ENCODE assay signal across 13 cellular contexts in genomic region chr3:179942560-179943075, GRCh38.
DNase-seq lines count a peak whose midpoint lies in the region; ATAC-seq and TF ChIP-seq lines count a peak whose summit lies in the region.
"Had no signal": no experiment of that assay in that cellular context is flagged by ENCODE, and none has a peak within 500 bp of the region (broad histone marks: within the 10 kb centered on the region; RNA-seq: fewer than 3 reads in every experiment).

No MANE protein-coding gene starts in this region.

- H3K4me1 ChIP-seq in smooth muscle cell (ENCODE audit: low read depth) = peaks cover 4% of the 10 kb centered on the region

- peaks cover 8% of the 10 kb centered on the region for H3K4me1 Mint-ChIP-seq in T-helper 2 cell treated with Interferon-gamma antibody and Interleukin-4, amounts not matched to agents 5 μg/mL and 100 μg/mL, for 36 hours (ENCODE audit: low read depth)

- no peaks in the 10 kb centered on the region for H3K36me3 Mint-ChIP-seq in T-helper 2 cell treated with Interferon-gamma antibody and Interleukin-4, amounts not matched to agents 5 μg/mL and 100 μg/mL, for 36 hours (ENCODE audit: low read depth)

- no peaks in the 10 kb centered on the region for H4K20me1 ChIP-seq in smooth muscle cell (ENCODE audit: low read depth)

- H3K36me3 ChIP-seq in smooth muscle cell (ENCODE audit: low read depth) = no peaks in the 10 kb centered on the region

- no peaks in the 10 kb centered on the region for H3K9me3 Mint-ChIP-seq in T-helper 2 cell treated with Interferon-gamma antibody and Interleukin-4, amounts not matched to agents 5 μg/mL and 100 μg/mL, for 36 hours

- peak overlapping the region; percentile 76 for H3K4me2 ChIP-seq in smooth muscle cell

- no peak overlapping the region for H3K27ac Mint-ChIP-seq in T-helper 2 cell treated with Interferon-gamma antibody and Interleukin-4, amounts not matched to agents 5 μg/mL and 100 μg/mL, for 36 hours
- H3K27ac Mint-ChIP-seq: activated CD8-positive, alpha-beta T cell treated with anti-CD3 and anti-CD28 coated beads, Interleukin-2, amount 10 ng/mL, durations not matched to agents 7 days and 5 days had no signal

- H3F3A ChIP-seq in smooth muscle cell (ENCODE audit: low read depth) = no peaks in the 10 kb centered on the region

- TF ChIP-seq CTCF in epithelial cell of esophagus (IDR thresholded peaks at IDR 0.05; ENCODE audit: insufficient read depth, low read depth, low read length, missing control alignments) (no peak), smooth muscle cell (IDR thresholded peaks at IDR 0.05; ENCODE audit: borderline replicate concordance, insufficient read depth, poor library complexity, severe bottlenecking) (no peak)

- no peak overlapping the region for H3K27ac ChIP-seq in smooth muscle cell (ENCODE audit: low read depth)

- WGBS in smooth muscle cell (ENCODE audit: low lambda C conversion rate) = 80% methylated on average over 11 of the region's 11 CpGs

- peaks cover 44% of the 10 kb centered on the region for H3K27me3 Mint-ChIP-seq in T-helper 2 cell treated with Interferon-gamma antibody and Interleukin-4, amounts not matched to agents 5 μg/mL and 100 μg/mL, for 36 hours (ENCODE audit: low read depth)

- no peaks in the 10 kb centered on the region for H3K9me3 ChIP-seq in smooth muscle cell (replicated peaks; ENCODE audit: low read depth)

- no peak overlapping the region for H2AFZ ChIP-seq in smooth muscle cell (ENCODE audit: low read depth)

- no peak overlapping the region for H3K9ac ChIP-seq in smooth muscle cell (ENCODE audit: low read depth)

- DNase-seq in T-helper 2 cell treated with Interferon-gamma antibody and Interleukin-4, amounts not matched to agents 5 μg/mL and 100 μg/mL, for 36 hours (ENCODE audit: low spot score) = no peak
- DNase-seq in T-helper 2 cell (no peak), epithelial cell of esophagus (ENCODE audit: low read depth) (no peak), smooth muscle cell (lab: John Stamatoyannopoulos, UW; ENCODE audit: unreplicated experiment) (no peak), SW 1271 (lab: John Stamatoyannopoulos, UW) (no peak), ecto neural progenitor cell (ENCODE audit: low spot score) (no peak)
- no peak for DNase-seq in activated effector memory CD4-positive, alpha-beta T cell treated with Interleukin-2 at 50 U/mL for 16 hours
- DNase-seq: 8988T; cortex of kidney; NCI-H1048; stimulated activated CD4-positive, alpha-beta T cell treated with anti-CD3 and anti-CD28 coated beads, Interleukin-4, amount 100 ng/mL, for 24 hours had no signal

- no peaks in the 10 kb centered on the region for H3K79me2 ChIP-seq in smooth muscle cell (ENCODE audit: low read depth)

- H3K4me3 Mint-ChIP-seq in T-helper 2 cell treated with Interferon-gamma antibody and Interleukin-4, amounts not matched to agents 5 μg/mL and 100 μg/mL, for 36 hours = peak overlapping the region; percentile 73

- ATAC-seq in HG03175 (IDR thresholded peaks at IDR 0.05; ENCODE audit: unreplicated experiment) = peak; percentile 15

- H3K4me3 ChIP-seq in epithelial cell of esophagus (ENCODE audit: low read length) = peak overlapping the region; percentile 33
- H3K4me3 ChIP-seq in smooth muscle cell = peak overlapping the region; percentile 19

- H3K27me3 ChIP-seq in smooth muscle cell (ENCODE audit: low read depth) = no peaks in the 10 kb centered on the region
